Comparison of ENCODE assay signal across 8 cellular contexts in genomic region chr5:1167728-1168709, GRCh38. TPM values are rescaled to one million over a fixed set of nuclear protein-coding genes. Genes with fewer than 3 reads are reported as not detected.
DNase-seq lines count a peak whose midpoint lies in the region; ATAC-seq and TF ChIP-seq lines count a peak whose summit lies in the region.

No MANE protein-coding gene starts in this region.

- H3K36me3 Mint-ChIP-seq in dendritic cell treated with granulocyte-macrophage colony-stimulating factor and Interleukin-4, amounts not matched to agents 40 ng/mL and 50 ng/mL, for 4 days (ENCODE audit: low read depth) = no peaks in the 10 kb centered on the region

- H3K4me1 Mint-ChIP-seq in dendritic cell treated with granulocyte-macrophage colony-stimulating factor and Interleukin-4, amounts not matched to agents 40 ng/mL and 50 ng/mL, for 4 days (ENCODE audit: low read depth) = peaks cover 10% of the 10 kb centered on the region

- no peak overlapping the region for H3K4me3 ChIP-seq in right lobe of liver

- TF ChIP-seq CTCF in right lobe of liver (IDR thresholded peaks at IDR 0.05) = peak; percentile 59 to 80 (median 66)

- ATAC-seq in HG03159 (IDR thresholded peaks at IDR 0.05; ENCODE audit: unreplicated experiment) (peak; percentile 80), right lobe of liver (peak; percentile 90 to 95 (median 94))

- H3K4me1 ChIP-seq in right lobe of liver = peaks cover 0 to 8% (median 0%) of the 10 kb centered on the region in 4 donors

- no peak for TF ChIP-seq POLR2A in right lobe of liver (IDR thresholded peaks at IDR 0.05)

- DNase-seq in SIG-M5 treated with dmso at 0.1 percent for 504 hours (lab: John Stamatoyannopoulos, UW; ENCODE audit: unreplicated experiment) (peak; percentile 81), SIG-M5 (lab: John Stamatoyannopoulos, UW) (no peak), NCI-H345 treated with DMSO at 0.1 percent for 48 hours (lab: John Stamatoyannopoulos, UW; ENCODE audit: unreplicated experiment) (peak; percentile 59), right lobe of liver (peak; percentile 71 to 81 (median 74))
- peak; percentile 74 for DNase-seq in activated CD4-positive, alpha-beta T cell treated with anti-CD3 and anti-CD28 coated beads for 48 hours
- DNase-seq in stimulated activated CD4-positive, alpha-beta T cell treated with anti-CD3 and anti-CD28 coated beads, Interleukin-4, amount 100 ng/mL, for 4 hours = peak; percentile 53 to 60

- H3K27ac ChIP-seq in right lobe of liver = no peak overlapping the region

- H3K9me3 ChIP-seq in right lobe of liver = no peaks in the 10 kb centered on the region

- H3K36me3 ChIP-seq in right lobe of liver = no peaks in the 10 kb centered on the region

- H3K27me3 Mint-ChIP-seq in dendritic cell treated with granulocyte-macrophage colony-stimulating factor and Interleukin-4, amounts not matched to agents 40 ng/mL and 50 ng/mL, for 4 days = peaks cover 37% of the 10 kb centered on the region

- no peaks in the 10 kb centered on the region for H3K27me3 ChIP-seq in right lobe of liver

- H3K9me3 Mint-ChIP-seq in dendritic cell treated with granulocyte-macrophage colony-stimulating factor and Interleukin-4, amounts not matched to agents 40 ng/mL and 50 ng/mL, for 4 days = no peaks in the 10 kb centered on the region

- peak overlapping the region; percentile 4 for H3K4me3 Mint-ChIP-seq in dendritic cell treated with granulocyte-macrophage colony-stimulating factor and Interleukin-4, amounts not matched to agents 40 ng/mL and 50 ng/mL, for 4 days

- H3K27ac Mint-ChIP-seq in dendritic cell treated with granulocyte-macrophage colony-stimulating factor and Interleukin-4, amounts not matched to agents 40 ng/mL and 50 ng/mL, for 4 days = no peak overlapping the region

- intact Hi-C loops in dendritic cell treated with granulocyte-macrophage colony-stimulating factor and Interleukin-4, amounts not matched to agents 40 ng/mL and 50 ng/mL, for 4 days (cut with micrococcal nuclease) = loop anchor here (1.0 kb wide), 1 partner anchor 477 kb away; no protein-coding TSS in a partner anchor
- intact Hi-C loops in right lobe of liver (cut with DNase I) = loop anchor here (5.0 to 10.0 kb wide), 2 partner anchors 231 to 243 kb away; no protein-coding TSS in a partner anchor

- WGBS in right lobe of liver (ENCODE audit: insufficient coverage, low coverage, low lambda C conversion rate, missing lambda C conversion rate) = 12% methylated on average over 18 of the region's 28 CpGs

RNA-seq across cellular contexts. Expression of gene SLC6A19, which starts 33.4 kb away (rescaled TPM):
- under 1 TPM; 0.12 to 0.93 (median 0.41) TPM for total RNA-seq in right lobe of liver

RNA-seq across cellular contexts. Expression of gene SLC12A7, which starts 56.2 kb away (rescaled TPM):
- 10 to 100 TPM; 38.9 to 65.2 (median 53.3) TPM for total RNA-seq in right lobe of liver

RNA-seq across cellular contexts. Expression of gene SLC6A18, which starts 57.2 kb away (rescaled TPM):
- not detected for total RNA-seq in right lobe of liver
